19 cellular contexts compared by ENCODE assay signal in genomic region chr11:97364047-97364446, GRCh38.
DNase-seq lines count a peak whose midpoint lies in the region; ATAC-seq and TF ChIP-seq lines count a peak whose summit lies in the region.
"Had no signal": no experiment of that assay in that cellular context is flagged by ENCODE, and none has a peak within 500 bp of the region (broad histone marks: within the 10 kb centered on the region; RNA-seq: fewer than 3 reads in every experiment).

No MANE protein-coding gene starts in this region.

- no peak overlapping the region for H3K9ac ChIP-seq in fibroblast of lung (ENCODE audit: insufficient read depth, low read length)

- H3K9me3 ChIP-seq in fibroblast of lung (ENCODE audit: control insufficient read depth, insufficient read depth, low read depth, low read length): no peaks in the 10 kb centered on the region
- H3K9me3 ChIP-seq in osteoblast (ENCODE audit: low read depth, low read length): peaks cover 4% of the 10 kb centered on the region
- H3K9me3 ChIP-seq: uterus had no signal

- H3K4me2 ChIP-seq in fibroblast of lung (ENCODE audit: extremely low read depth, insufficient read depth, low read length): no peak overlapping the region
- H3K4me2 ChIP-seq in osteoblast (ENCODE audit: insufficient read depth, low read length): no peak overlapping the region

- no peak for ATAC-seq in GM18519 (IDR thresholded peaks at IDR 0.05; ENCODE audit: low FRiP score, unreplicated experiment)
- ATAC-seq: activated CD8-positive, alpha-beta T cell treated with anti-CD3 and anti-CD28 coated beads for 36 hours; activated T-cell treated with anti-CD3 and anti-CD28 coated beads, Interleukin-2, amount 50 U/mL, for 72 hours had no signal

- H3K4me3 ChIP-seq in fibroblast of lung (replicated peaks in 1 of 4; ENCODE audit: control extremely low read depth in 1 of 4, insufficient read depth in 1 of 4, low read depth in 3 of 4, low read length in 4 of 4): no peak overlapping the region
- H3K4me3 ChIP-seq in osteoblast (ENCODE audit: insufficient read depth, low read length): no peak overlapping the region
- H3K4me3 ChIP-seq: ovary, sigmoid colon, uterus had no signal

- peak; percentile 5 for DNase-seq in HCEC 1CT
- peak; percentile 24 for DNase-seq in amniotic epithelial cell (ENCODE audit: low read depth)
- DNase-seq in fibroblast of lung (ENCODE audit: low read depth in 2 of 2): peak; percentile 54 to 65
- DNase-seq in osteoblast (ENCODE audit: insufficient read length, low spot score, missing footprints): peak; percentile 32
- DNase-seq in kidney tubule cell (ENCODE audit: low spot score): no peak
- no peak for DNase-seq in AG20443 (ENCODE audit: low spot score)
- no peak for DNase-seq in AG08396 (ENCODE audit: low spot score)
- DNase-seq: activated CD8-positive, alpha-beta T cell treated with anti-CD3 and anti-CD28 coated beads for 36 hours; activated naive CD8-positive, alpha-beta T cell treated with anti-CD3 and anti-CD28 coated beads for 36 hours; activated T-cell treated with anti-CD3 and anti-CD28 coated beads, Interleukin-2, amount 50 U/mL, for 72 hours; IMR-90; NCI-H1694 treated with DMSO at 0.1 percent for 48 hours; NCI-H345; ovary; sigmoid colon; stimulated activated CD4-positive, alpha-beta T cell treated with anti-CD3 and anti-CD28 coated beads, Interleukin-2, amount 100 ng/mL, for 48 hours; uterus; WERI-Rb-1 had no signal

- H4K20me1 ChIP-seq in fibroblast of lung (ENCODE audit: control insufficient read depth, extremely low read depth, insufficient read depth, low read length) (no peaks in the 10 kb centered on the region), osteoblast (ENCODE audit: insufficient read depth, low read length) (no peaks in the 10 kb centered on the region)

- H2AFZ ChIP-seq in fibroblast of lung (ENCODE audit: low read length) (no peak overlapping the region), osteoblast (ENCODE audit: low read length) (no peak overlapping the region)

- H3K27me3 ChIP-seq in fibroblast of lung (ENCODE audit: control insufficient read depth, insufficient read depth, low read length) (no peaks in the 10 kb centered on the region), osteoblast (ENCODE audit: insufficient read depth, low read length) (no peaks in the 10 kb centered on the region)
- H3K27me3 ChIP-seq: ovary, sigmoid colon, uterus had no signal

- no peak overlapping the region for H3K27ac ChIP-seq in fibroblast of lung (ENCODE audit: insufficient read depth, low read length)
- H3K27ac ChIP-seq in osteoblast (ENCODE audit: low read depth, low read length): no peak overlapping the region
- H3K27ac ChIP-seq: ovary, sigmoid colon, uterus, WERI-Rb-1 had no signal

- TF ChIP-seq CTCF in fibroblast of lung (conservative IDR thresholded peaks at IDR 0.05 in 1 of 2, IDR thresholded peaks at IDR 0.05 in 1 of 2; ENCODE audit: low read depth in 1 of 2, low read length in 2 of 2) (no peak), osteoblast (IDR thresholded peaks at IDR 0.05; ENCODE audit: extremely low read depth, low read depth, low read length) (no peak)

- H3K79me2 ChIP-seq in fibroblast of lung (ENCODE audit: control insufficient read depth, insufficient read depth, low read length) (no peaks in the 10 kb centered on the region), osteoblast (ENCODE audit: insufficient read depth, low read length) (no peaks in the 10 kb centered on the region)

- no peaks in the 10 kb centered on the region for H3K4me1 ChIP-seq in fibroblast of lung (ENCODE audit: control insufficient read depth, extremely low read depth, insufficient read depth, low read length)
- peaks cover 3% of the 10 kb centered on the region for H3K4me1 ChIP-seq in osteoblast (ENCODE audit: insufficient read depth, low read length)
- H3K4me1 ChIP-seq: sigmoid colon, uterus had no signal

- H3K36me3 ChIP-seq in fibroblast of lung (ENCODE audit: control insufficient read depth, insufficient read depth, low read length) (no peaks in the 10 kb centered on the region), osteoblast (ENCODE audit: insufficient read depth, low read length) (no peaks in the 10 kb centered on the region)
- H3K36me3 ChIP-seq: ovary, sigmoid colon, uterus, WERI-Rb-1 had no signal

Comparison
In these comparisons a context has a peak if more than half of its experiments do, and no peak if none do; other contexts are left out.
1. DNase-seq: peak in HCEC 1CT (single experiment), amniotic epithelial cell (single experiment), fibroblast of lung (2 of 2) and osteoblast (single experiment); none in kidney tubule cell (single experiment), AG20443 (single experiment) and AG08396 (single experiment).